18 cellular contexts compared by ENCODE assay signal in the genomic region with DNA sequence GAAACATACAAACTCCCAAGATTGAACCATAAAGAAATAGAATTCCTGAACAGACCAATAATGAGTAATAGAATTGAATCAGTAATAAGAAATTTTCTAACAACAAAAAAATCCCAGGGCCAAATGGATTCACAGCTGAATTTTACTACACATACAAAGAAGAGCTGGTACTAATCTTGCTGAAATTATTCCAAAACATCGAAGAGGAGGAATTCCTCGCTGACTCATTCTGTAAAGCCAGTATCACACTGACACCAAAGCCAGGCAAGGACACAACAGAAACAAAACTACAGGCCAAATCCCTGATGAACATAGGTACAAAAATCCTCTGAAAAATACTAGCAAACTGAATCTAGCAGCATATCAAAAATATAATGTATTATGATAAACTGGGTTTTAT.
A peak's percentile ranks its signal among the peaks of the same experiment; 100 is the strongest.
DNase-seq lines count a peak whose midpoint lies in the region; ATAC-seq and TF ChIP-seq lines count a peak whose summit lies in the region.
"Had no signal": no experiment of that assay in that cellular context is flagged by ENCODE, and none has a peak within 500 bp of the region (broad histone marks: within the 10 kb centered on the region; RNA-seq: fewer than 3 reads in every experiment).

No MANE protein-coding gene starts in this region.

- no peak overlapping the region for H3K4me3 ChIP-seq in AG10803 (ENCODE audit: low read length)
- no peak overlapping the region for H3K4me3 ChIP-seq in right atrium auricular region
- H3K4me3 ChIP-seq: BLaER1, PC-9, SJCRH30 had no signal

- TF ChIP-seq CTCF in AG10803 (conservative IDR thresholded peaks at IDR 0.05; ENCODE audit: low read length) (no peak), right atrium auricular region (IDR thresholded peaks at IDR 0.05) (no peak)

- no peaks in the 10 kb centered on the region for H3K27me3 ChIP-seq in right atrium auricular region
- H3K27me3 ChIP-seq: BLaER1, SJCRH30 had no signal

- H3K27ac ChIP-seq in right atrium auricular region = no peak overlapping the region
- H3K27ac ChIP-seq: BLaER1, PC-9, SJCRH30 had no signal

- H3K4me1 ChIP-seq in right atrium auricular region = no peaks in the 10 kb centered on the region
- H3K4me1 ChIP-seq: BLaER1, SJCRH30 had no signal

- DNase-seq in AG10803 (ENCODE audit: low read depth) (peak; percentile 59), GM04504 (ENCODE audit: low read depth) (peak; percentile 42), NCI-H226 (peak; percentile 5), iris pigment epithelial cell (ENCODE audit: low read depth) (peak; percentile 22), GM19238 (ENCODE audit: insufficient read length, low spot score) (no peak), right atrium auricular region (ENCODE audit: low spot score) (no peak)
- DNase-seq: CD8-positive, alpha-beta T cell; DND-41; GOT3; NCI-H2029; NCI-H510A treated with DMSO at 0.1 percent for 48 hours; NCI-H82; PC-9; SJCRH30; SW 1271 had no signal

- no peaks in the 10 kb centered on the region for H3K36me3 ChIP-seq in right atrium auricular region
- H3K36me3 ChIP-seq: BLaER1, SJCRH30 had no signal

- no peak for ATAC-seq in GM21515 (IDR thresholded peaks at IDR 0.05; ENCODE audit: unreplicated experiment)
- no peak for ATAC-seq in GM18909 (IDR thresholded peaks at IDR 0.05; ENCODE audit: poor library complexity, unreplicated experiment)
- ATAC-seq: CD8-positive, alpha-beta T cell had no signal

- H3K9me3 ChIP-seq in right atrium auricular region = no peaks in the 10 kb centered on the region

Comparison
In these comparisons a context has a peak if more than half of its experiments do, and no peak if none do; other contexts are left out.
1. DNase-seq: peak in AG10803 (single experiment), GM04504 (single experiment), NCI-H226 (single experiment) and iris pigment epithelial cell (single experiment); none in GM19238 (single experiment) and right atrium auricular region (single experiment).